Comparison of ENCODE assay signal across 15 cellular contexts in the genomic region with DNA sequence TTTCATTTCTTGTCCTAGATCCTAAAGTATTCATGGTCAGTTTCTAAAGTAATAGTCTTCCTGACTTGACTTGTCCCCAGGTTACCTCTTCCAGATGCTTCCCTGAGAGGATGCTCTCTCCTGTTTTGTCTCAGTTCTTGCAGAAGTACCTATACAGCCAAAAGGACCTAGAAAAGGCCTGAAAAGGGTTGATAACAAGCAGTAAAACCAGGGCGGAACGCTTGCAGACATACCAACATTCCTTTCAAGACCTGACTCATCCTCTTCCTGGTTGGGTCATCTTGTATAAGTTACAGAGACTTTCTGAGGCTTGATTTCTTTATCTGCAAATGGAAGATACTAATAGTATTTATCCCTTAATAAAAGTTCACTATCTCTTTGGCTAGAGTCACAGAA.
DNase-seq lines count a peak whose midpoint lies in the region; ATAC-seq and TF ChIP-seq lines count a peak whose summit lies in the region.
"Had no signal": no experiment of that assay in that cellular context is flagged by ENCODE, and none has a peak within 500 bp of the region (broad histone marks: within the 10 kb centered on the region; RNA-seq: fewer than 3 reads in every experiment).

No MANE protein-coding gene starts in this region.

- DNase-seq in GM04504 (ENCODE audit: low read depth): peak; percentile 52
- DNase-seq in RPMI7951 (ENCODE audit: low read depth): peak; percentile 89
- DNase-seq in esophagus squamous epithelium (lab: John Stamatoyannopoulos, UW): no peak
- peak; percentile 93 for DNase-seq in renal cortical epithelial cell (ENCODE audit: low read depth)
- no peak for DNase-seq in stimulated activated naive CD8-positive, alpha-beta T cell treated with anti-CD3 and anti-CD28 coated beads, Interleukin-15, amount 100 ng/mL, for 72 hours
- DNase-seq in NCI-H187 (lab: John Stamatoyannopoulos, UW): no peak
- DNase-seq in DMS153 (lab: John Stamatoyannopoulos, UW): no peak
- DNase-seq: activated CD4-positive, alpha-beta T cell treated with anti-CD3 and anti-CD28 coated beads, Interleukin-2, amount 50 U/mL, for 48 hours; colonic mucosa; Karpas-422; stimulated activated CD4-positive, alpha-beta T cell treated with anti-CD3 and anti-CD28 coated beads, Interleukin-4, amount 100 ng/mL, for 4 hours had no signal

- H3K27me3 Mint-ChIP-seq in stimulated activated naive CD8-positive, alpha-beta T cell treated with anti-CD3 and anti-CD28 coated beads, Interleukin-15, amount 100 ng/mL, for 72 hours: no peaks in the 10 kb centered on the region
- H3K27me3 Mint-ChIP-seq: memory B cell had no signal

- no peak for TF ChIP-seq POLR2A in esophagus squamous epithelium (IDR thresholded peaks at IDR 0.05)

- ATAC-seq in stimulated activated naive CD8-positive, alpha-beta T cell treated with anti-CD3 and anti-CD28 coated beads, Interleukin-15, amount 100 ng/mL, for 72 hours: no peak
- ATAC-seq: GM12878 had no signal

- no peaks in the 10 kb centered on the region for H3K27me3 ChIP-seq in esophagus squamous epithelium
- H3K27me3 ChIP-seq: colonic mucosa, vagina had no signal

- H3K9me3 Mint-ChIP-seq in stimulated activated naive CD8-positive, alpha-beta T cell treated with anti-CD3 and anti-CD28 coated beads, Interleukin-15, amount 100 ng/mL, for 72 hours: no peaks in the 10 kb centered on the region
- H3K9me3 Mint-ChIP-seq: memory B cell had no signal

- H3K4me1 ChIP-seq in esophagus squamous epithelium: peaks cover 14 to 42% (median 15%) of the 10 kb centered on the region in 3 donors
- H3K4me1 ChIP-seq: colonic mucosa had no signal

- intact Hi-C loops in esophagus squamous epithelium (cut with DNase I): no loop called here

- peaks cover 31% of the 10 kb centered on the region for H3K4me1 Mint-ChIP-seq in stimulated activated naive CD8-positive, alpha-beta T cell treated with anti-CD3 and anti-CD28 coated beads, Interleukin-15, amount 100 ng/mL, for 72 hours

- H3K27ac ChIP-seq in esophagus squamous epithelium: peak overlapping the region; percentile 26 to 66 (median 55)
- H3K27ac ChIP-seq: colonic mucosa, vagina had no signal

- WGBS in esophagus squamous epithelium, 2 donors: 39 to 48% methylated on average over 2 of the region's 2 CpGs

- peak overlapping the region in 1 of 2 donors; percentile 60 for H3K27ac Mint-ChIP-seq in stimulated activated naive CD8-positive, alpha-beta T cell treated with anti-CD3 and anti-CD28 coated beads, Interleukin-15, amount 100 ng/mL, for 72 hours
- H3K27ac Mint-ChIP-seq: memory B cell had no signal

- no peak for TF ChIP-seq CTCF in esophagus squamous epithelium (IDR thresholded peaks at IDR 0.05)

- no peak overlapping the region for H3K4me3 Mint-ChIP-seq in stimulated activated naive CD8-positive, alpha-beta T cell treated with anti-CD3 and anti-CD28 coated beads, Interleukin-15, amount 100 ng/mL, for 72 hours
- H3K4me3 Mint-ChIP-seq: memory B cell had no signal

- no peaks in the 10 kb centered on the region for H3K36me3 ChIP-seq in esophagus squamous epithelium
- H3K36me3 ChIP-seq: colonic mucosa, HAP-1, vagina had no signal

- H3K9me3 ChIP-seq in esophagus squamous epithelium: no peaks in the 10 kb centered on the region
- H3K9me3 ChIP-seq: colonic mucosa, HAP-1, vagina had no signal

- H3K4me3 ChIP-seq in esophagus squamous epithelium: no peak overlapping the region
- H3K4me3 ChIP-seq: colonic mucosa, GM12878, HAP-1, vagina had no signal

Comparison
In these comparisons a context has a peak if more than half of its experiments do, and no peak if none do; other contexts are left out.
1. DNase-seq: peak in GM04504 (single experiment), RPMI7951 (single experiment) and renal cortical epithelial cell (single experiment); none in esophagus squamous epithelium (single experiment), stimulated activated naive CD8-positive, alpha-beta T cell treated with anti-CD3 and anti-CD28 coated beads, Interleukin-15, amount 100 ng/mL, for 72 hours (0 of 2), NCI-H187 (0 of 2) and DMS153 (single experiment).